8 cellular contexts compared by ENCODE assay signal in the genomic region with DNA sequence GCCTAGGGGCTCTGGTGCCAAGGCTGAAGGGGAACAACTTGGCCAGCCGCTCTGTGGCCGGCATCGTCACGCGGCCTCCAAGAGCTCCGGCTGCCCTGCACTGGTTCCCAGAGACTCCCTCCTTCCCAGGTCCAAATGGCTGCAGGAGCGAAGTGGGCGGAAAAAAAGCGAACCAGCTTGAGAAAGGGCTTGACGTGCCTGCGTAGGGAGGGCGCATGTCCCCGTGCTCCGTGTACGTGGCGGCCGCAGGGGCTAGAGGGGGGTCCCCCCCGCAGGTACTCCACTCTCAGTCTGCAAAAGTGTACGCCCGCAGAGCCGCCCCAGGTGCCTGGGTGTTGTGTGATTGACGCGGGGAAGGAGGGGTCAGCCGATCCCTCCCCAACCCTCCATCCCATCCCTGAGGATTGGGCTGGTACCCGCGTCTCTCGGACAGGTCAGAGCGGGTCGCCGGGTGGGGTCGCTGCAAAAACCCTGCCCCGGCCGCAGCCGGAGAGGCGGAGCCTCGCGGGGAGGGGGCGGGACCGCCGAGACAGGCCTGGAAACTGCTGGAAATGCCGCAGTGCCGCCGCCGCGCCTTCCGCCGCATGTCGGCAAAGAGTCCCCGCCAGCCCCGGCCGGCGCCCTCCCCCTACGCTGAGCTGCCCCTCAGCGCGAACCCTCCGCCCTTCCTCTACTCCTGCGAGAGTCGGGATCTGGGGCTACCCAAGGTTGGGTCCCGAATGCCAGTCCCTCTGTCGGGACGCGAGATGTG. TPM values are rescaled to one million over a fixed set of nuclear protein-coding genes. Genes with fewer than 3 reads are reported as not detected.
DNase-seq lines count a peak whose midpoint lies in the region; ATAC-seq and TF ChIP-seq lines count a peak whose summit lies in the region.

No MANE protein-coding gene starts in this region.

- peak overlapping the region; percentile 98 for H3K4me3 Mint-ChIP-seq in activated CD8-positive, alpha-beta T cell treated with anti-CD3 and anti-CD28 coated beads, Interleukin-2, amount 10 ng/mL, durations not matched to agents 7 days and 5 days

- H3K9ac ChIP-seq in mesendoderm (ENCODE audit: low read length), result peak overlapping the region; percentile 95

- H3K4ac ChIP-seq in mesendoderm (ENCODE audit: low read depth, low read length), result peak overlapping the region; percentile 88

- H3K4me2 ChIP-seq in mesendoderm (ENCODE audit: low read length), result peak overlapping the region; percentile 91

- H3K4me3 ChIP-seq in BJ (ENCODE audit: low read depth, low read length) (peak overlapping the region; percentile 79), mesendoderm (ENCODE audit: low read length) (peak overlapping the region; percentile 88)
- peak overlapping the region; percentile 80 for H3K4me3 ChIP-seq in effector memory CD4-positive, alpha-beta T cell (ENCODE audit: insufficient read depth, low read depth, low read length, poor library complexity, severe bottlenecking)

- H3K23ac ChIP-seq in mesendoderm (ENCODE audit: low read length), result peak overlapping the region; percentile 96

- H3K9me3 Mint-ChIP-seq in activated CD8-positive, alpha-beta T cell treated with anti-CD3 and anti-CD28 coated beads, Interleukin-2, amount 10 ng/mL, durations not matched to agents 7 days and 5 days (ENCODE audit: insufficient read depth), result no peaks in the 10 kb centered on the region

- peak overlapping the region; percentile 83 for H3K27ac ChIP-seq in effector memory CD4-positive, alpha-beta T cell (ENCODE audit: insufficient read depth, low read length, poor library complexity, severe bottlenecking)
- H3K27ac ChIP-seq in mesendoderm (ENCODE audit: low read depth, low read length), result peak overlapping the region; percentile 78

- H3K79me1 ChIP-seq in mesendoderm (ENCODE audit: low read length), result peaks cover 11% of the 10 kb centered on the region

- peaks cover 45% of the 10 kb centered on the region for H3K79me2 ChIP-seq in mesendoderm (ENCODE audit: control insufficient read depth, insufficient read depth, low read length)

- TF ChIP-seq CTCF in BJ (IDR thresholded peaks at IDR 0.05; ENCODE audit: insufficient read depth, low read depth, low read length), result peak; percentile 45

- H3K36me3 Mint-ChIP-seq in activated CD8-positive, alpha-beta T cell treated with anti-CD3 and anti-CD28 coated beads, Interleukin-2, amount 10 ng/mL, durations not matched to agents 7 days and 5 days (ENCODE audit: low read depth), result peaks cover 41% of the 10 kb centered on the region

- peaks cover 18% of the 10 kb centered on the region for H3K4me1 ChIP-seq in effector memory CD4-positive, alpha-beta T cell (ENCODE audit: control insufficient read depth, insufficient read depth, low read length, poor library complexity, severe bottlenecking)
- H3K4me1 ChIP-seq in mesendoderm (ENCODE audit: control insufficient read depth, low read depth, low read length), result peaks cover 11% of the 10 kb centered on the region

- POLR2A ChIA-PET in BJ (lab: Charles Lee), result interaction anchor here (0.5 to 1.6 kb wide), 6 partner anchors 8 to 617 kb away, joined by 3 to 18 read pairs (median 6); a partner anchor contains a TSS
- POLR2A ChIA-PET in activated CD8-positive, alpha-beta T cell treated with anti-CD3 and anti-CD28 coated beads, Interleukin-2, amount 10 ng/mL, durations not matched to agents 7 days and 5 days (lab: Charles Lee), result interaction anchor here (0.5 to 4.4 kb wide), 26 partner anchors 10 to 1317 kb away, joined by 3 to 104 read pairs (median 4); a partner anchor contains a TSS

- peak overlapping the region; percentile 99 for H3K27ac Mint-ChIP-seq in activated CD8-positive, alpha-beta T cell treated with anti-CD3 and anti-CD28 coated beads, Interleukin-2, amount 10 ng/mL, durations not matched to agents 7 days and 5 days

- no peak overlapping the region for H4K8ac ChIP-seq in mesendoderm (ENCODE audit: low read depth, low read length)

- H3K56ac ChIP-seq in mesendoderm (ENCODE audit: low read length), result peak overlapping the region; percentile 99

- no peaks in the 10 kb centered on the region for H3K27me3 Mint-ChIP-seq in activated CD8-positive, alpha-beta T cell treated with anti-CD3 and anti-CD28 coated beads, Interleukin-2, amount 10 ng/mL, durations not matched to agents 7 days and 5 days (ENCODE audit: low read depth)

- no peak overlapping the region for H4K5ac ChIP-seq in mesendoderm (ENCODE audit: low read length)

- no CpG with 5 or more reads among the region's 62 CpGs for WGBS in mesendoderm (ENCODE audit: extremely low coverage, insufficient coverage, low lambda C conversion rate)

- H3K9me3 ChIP-seq in effector memory CD4-positive, alpha-beta T cell (ENCODE audit: control insufficient read depth, low read length), result no peaks in the 10 kb centered on the region

- H2BK15ac ChIP-seq in mesendoderm (replicated peaks; ENCODE audit: low read depth), result no peak overlapping the region

- ATAC-seq in GM19023 (IDR thresholded peaks at IDR 0.05; ENCODE audit: unreplicated experiment) (peak; percentile 43), HG03280 (IDR thresholded peaks at IDR 0.05; ENCODE audit: unreplicated experiment) (peak; percentile 46)
- ATAC-seq in activated CD8-positive, alpha-beta T cell treated with anti-CD3 and anti-CD28 coated beads, Interleukin-2, amount 10 ng/mL, durations not matched to agents 7 days and 5 days, result peak; percentile 38

- peak overlapping the region; percentile 92 for H3K18ac ChIP-seq in mesendoderm (ENCODE audit: low read length)

- H2BK120ac ChIP-seq in mesendoderm (ENCODE audit: low read depth, low read length), result peak overlapping the region; percentile 69

- H3K36me3 ChIP-seq in BJ (ENCODE audit: control insufficient read depth, insufficient read depth, low read length) (peaks cover 14% of the 10 kb centered on the region), mesendoderm (ENCODE audit: control insufficient read depth, insufficient read depth, low read length) (peaks cover 23% of the 10 kb centered on the region)
- H3K36me3 ChIP-seq in effector memory CD4-positive, alpha-beta T cell (ENCODE audit: control insufficient read depth, insufficient read depth, low read length), result peaks cover 27% of the 10 kb centered on the region

- DNase-seq in BJ (ENCODE audit: low read depth) (no peak), NCI-H69 (lab: John Stamatoyannopoulos, UW) (peak; percentile 90), mesendoderm (peak; percentile 98)
- DNase-seq in activated CD8-positive, alpha-beta T cell treated with anti-CD3 and anti-CD28 coated beads, Interleukin-2, amount 10 ng/mL, durations not matched to agents 7 days and 5 days, result peak; percentile 86
- DNase-seq in effector memory CD4-positive, alpha-beta T cell, result peak; percentile 57 to 74 (median 66)
- peak; percentile 65 for DNase-seq in stimulated activated CD8-positive, alpha-beta memory T cell treated with anti-CD3 and anti-CD28 coated beads, Interleukin-15, amount 100 ng/mL, for 1 hour (ENCODE audit: low read depth)

- H3K4me1 Mint-ChIP-seq in activated CD8-positive, alpha-beta T cell treated with anti-CD3 and anti-CD28 coated beads, Interleukin-2, amount 10 ng/mL, durations not matched to agents 7 days and 5 days (ENCODE audit: low read depth), result peaks cover 38% of the 10 kb centered on the region

- no peaks in the 10 kb centered on the region for H3K27me3 ChIP-seq in BJ (ENCODE audit: control insufficient read depth, insufficient read depth, low read length)
- no peaks in the 10 kb centered on the region for H3K27me3 ChIP-seq in effector memory CD4-positive, alpha-beta T cell (replicated peaks; ENCODE audit: control insufficient read depth, insufficient read depth, low read length, poor library complexity, severe bottlenecking)
- H3K27me3 ChIP-seq in mesendoderm (ENCODE audit: insufficient read depth, low read length, poor library complexity), result no peaks in the 10 kb centered on the region

- H2BK5ac ChIP-seq in mesendoderm (ENCODE audit: low read length), result peak overlapping the region; percentile 86

- CTCF ChIA-PET in BJ (lab: Yijun Ruan, JAX), result interaction anchor here (0.6 to 6.6 kb wide), 8 partner anchors 8 to 151 kb away, joined by 3 to 50 read pairs (median 8); a partner anchor contains a TSS
- CTCF ChIA-PET in activated CD8-positive, alpha-beta T cell treated with anti-CD3 and anti-CD28 coated beads, Interleukin-2, amount 10 ng/mL, durations not matched to agents 7 days and 5 days (lab: Charles Lee), result interaction anchor here (0.7 to 8.1 kb wide), 17 partner anchors 9 to 113 kb away, joined by 3 to 75 read pairs (median 5); a partner anchor contains a TSS

- no peak overlapping the region for H2AK5ac ChIP-seq in mesendoderm (ENCODE audit: low read length)

RNA-seq across cellular contexts. Expression of a gene that starts 0.8 kb away (rescaled TPM):
- polyA plus RNA-seq in BJ (2011; rRNA removed), result 578 and 615 TPM in 2 replicates
- 293 and 453 TPM in 2 replicates for polyA minus RNA-seq in BJ (2011; rRNA and poly(A)+ RNA removed)
- 100 to 1,000 TPM; 741 to 755 TPM for total RNA-seq in activated CD8-positive, alpha-beta T cell treated with anti-CD3 and anti-CD28 coated beads, Interleukin-2, amount 10 ng/mL, durations not matched to agents 7 days and 5 days
- polyA plus RNA-seq in mesendoderm (2013, experiment 1 of 2), result 2,015 TPM
- 2,012 TPM for polyA plus RNA-seq in mesendoderm (2013, experiment 2 of 2)

RNA-seq across cellular contexts. Expression of a gene that starts 11.2 kb away (rescaled TPM):
- 104 and 145 TPM in 2 replicates for polyA plus RNA-seq in BJ (2011; rRNA removed)
- 36.7 and 58.8 TPM in 2 replicates for polyA minus RNA-seq in BJ (2011; rRNA and poly(A)+ RNA removed)
- total RNA-seq in activated CD8-positive, alpha-beta T cell treated with anti-CD3 and anti-CD28 coated beads, Interleukin-2, amount 10 ng/mL, durations not matched to agents 7 days and 5 days, result 10 to 100 TPM; 31.6 to 32.8 TPM
- 18.8 TPM for polyA plus RNA-seq in mesendoderm (2013, experiment 1 of 2)
- 16.7 TPM for polyA plus RNA-seq in mesendoderm (2013, experiment 2 of 2)

RNA-seq across cellular contexts. Expression of a gene that starts 19.3 kb away (rescaled TPM):
- polyA plus RNA-seq in BJ (2011; rRNA removed), result 6.2 and 8.0 TPM in 2 replicates
- 2.7 and 4.6 TPM in 2 replicates for polyA minus RNA-seq in BJ (2011; rRNA and poly(A)+ RNA removed)
- total RNA-seq in activated CD8-positive, alpha-beta T cell treated with anti-CD3 and anti-CD28 coated beads, Interleukin-2, amount 10 ng/mL, durations not matched to agents 7 days and 5 days, result 10 to 100 TPM; 14.1 to 16.9 TPM
- 4.8 TPM for polyA plus RNA-seq in mesendoderm (2013, experiment 1 of 2)
- 5.4 TPM for polyA plus RNA-seq in mesendoderm (2013, experiment 2 of 2)

RNA-seq across cellular contexts. Expression of a gene that starts 22.7 kb away (rescaled TPM):
- 25.7 and 34.1 TPM in 2 replicates for polyA plus RNA-seq in BJ (2011; rRNA removed)
- 18.4 and 32.0 TPM in 2 replicates for polyA minus RNA-seq in BJ (2011; rRNA and poly(A)+ RNA removed)
- 10 to 100 TPM; 49.2 to 53.4 TPM for total RNA-seq in activated CD8-positive, alpha-beta T cell treated with anti-CD3 and anti-CD28 coated beads, Interleukin-2, amount 10 ng/mL, durations not matched to agents 7 days and 5 days
- polyA plus RNA-seq in mesendoderm (2013, experiment 1 of 2), result 76.7 TPM
- 79.0 TPM for polyA plus RNA-seq in mesendoderm (2013, experiment 2 of 2)

RNA-seq across cellular contexts. Expression of a gene that starts 24.2 kb away (rescaled TPM):
- polyA plus RNA-seq in BJ (2011; rRNA removed), result not detected in 2 replicates
- polyA minus RNA-seq in BJ (2011; rRNA and poly(A)+ RNA removed), result not detected in 2 replicates
- total RNA-seq in activated CD8-positive, alpha-beta T cell treated with anti-CD3 and anti-CD28 coated beads, Interleukin-2, amount 10 ng/mL, durations not matched to agents 7 days and 5 days, result not detected
- polyA plus RNA-seq in mesendoderm (2013, experiment 1 of 2), result 1.6 TPM
- 1.6 TPM for polyA plus RNA-seq in mesendoderm (2013, experiment 2 of 2)
